ENCODE assay signal across 14 cellular contexts in the genomic region with DNA sequence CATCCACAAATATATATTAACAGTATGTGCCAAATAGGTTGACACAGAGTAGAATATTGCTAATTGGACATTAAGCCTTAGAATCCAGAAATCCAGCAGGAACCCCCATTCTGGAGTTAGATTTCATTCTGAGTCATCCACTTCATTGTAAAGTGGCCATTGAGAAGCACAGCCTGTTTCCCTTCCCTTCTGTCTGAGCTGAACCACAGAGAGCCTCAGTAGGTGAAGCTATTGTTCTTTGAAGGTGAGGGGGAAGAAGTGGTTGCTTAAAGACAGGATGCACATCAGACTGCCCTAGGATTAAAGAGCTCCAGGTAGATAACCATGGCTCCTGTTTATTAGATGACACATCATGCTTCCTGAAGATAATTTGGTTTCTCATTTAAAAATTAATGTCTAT. TPM values are rescaled to one million over a fixed set of nuclear protein-coding genes. Genes with fewer than 3 reads are reported as not detected.
A peak's percentile ranks its signal among the peaks of the same experiment; 100 is the strongest.
DNase-seq lines count a peak whose midpoint lies in the region; ATAC-seq, FAIRE-seq and TF ChIP-seq lines count a peak whose summit lies in the region.
"Had no signal": no experiment of that assay in that cellular context is flagged by ENCODE, and none has a peak within 500 bp of the region (broad histone marks: within the 10 kb centered on the region; RNA-seq: fewer than 3 reads in every experiment).

No MANE protein-coding gene starts in this region.

- FAIRE-seq in HepG2 (lab: Jason Lieb, UNC): no peak

- no peak overlapping the region for H3K9ac ChIP-seq in HepG2 (ENCODE audit: insufficient read depth, low read depth, low read length)

- BruUV-seq in HepG2 (replicated peaks; lab: Mats Ljungman, UMichigan): no TSS peak

- in situ Hi-C loops in HepG2 (cut with HindIII; ENCODE audit: extremely low pct_ligation_motif_present, low pct_unique_long_range_greater_than_20kb): no loop called here

- CTCF ChIA-PET in HepG2 (lab: Yijun Ruan, JAX; ENCODE audit: low intra/inter-chr PET ratio, low total read pairs): no interaction called here

- TF ChIP-seq RAD21 in Ishikawa (IDR thresholded peaks at IDR 0.05; ENCODE audit: low read depth): no peak
- TF ChIP-seq RAD21 in HepG2 (CRISPR knock-in tag; IDR thresholded peaks at IDR 0.05): no peak

- H3K27me3 ChIP-seq in psoas muscle (ENCODE audit: insufficient read depth in 3 of 3, low read length in 2 of 3) (no peaks in the 10 kb centered on the region), HepG2 (ENCODE audit: control insufficient read depth in 1 of 2, insufficient read depth in 2 of 2, low read length in 2 of 2) (no peaks in the 10 kb centered on the region)
- H3K27me3 ChIP-seq: cardiac muscle cell had no signal

- POLR2A ChIA-PET in HepG2 (lab: Yijun Ruan, JAX): no interaction called here

- TF ChIP-seq EP300 in Ishikawa (IDR thresholded peaks at IDR 0.05; ENCODE audit: borderline replicate concordance) (peak; percentile 38; the same call in 1 of the 2 replicates), HepG2 (IDR thresholded peaks at IDR 0.05; ENCODE audit: low read depth in 2 of 2, low read length in 2 of 2) (no peak), HepG2 (CRISPR knock-in tag; IDR thresholded peaks at IDR 0.05; ENCODE audit: borderline replicate concordance) (no peak)

- H2AFZ ChIP-seq in HepG2 (ENCODE audit: low read length): no peak overlapping the region

- no peaks in the 10 kb centered on the region for H3K79me2 ChIP-seq in HepG2 (ENCODE audit: insufficient read depth, low read length)

- peaks cover 0 to 6% of the 10 kb centered on the region in 2 donors for H3K36me3 ChIP-seq in psoas muscle (ENCODE audit: insufficient read depth in 1 of 2, low read depth in 1 of 2)
- H3K36me3 ChIP-seq in HepG2 (replicated peaks in 1 of 2; ENCODE audit: control insufficient read depth in 1 of 2, insufficient read depth in 2 of 2, low read length in 2 of 2): no peaks in the 10 kb centered on the region

- H3K27ac ChIP-seq in psoas muscle: no peak overlapping the region
- no peak overlapping the region for H3K27ac ChIP-seq in HepG2 (ENCODE audit: extremely low read length, insufficient read depth, low read length)
- H3K27ac ChIP-seq: cardiac muscle cell had no signal

- H3K9me3 Mint-ChIP-seq in activated T-helper 1 cell treated with anti-CD3 and anti-CD28 coated beads, Interleukin-12 subunit alpha, Interleukin-12 subunit beta, Interleukin-2, Interleukin-4 antibody, amounts not matched to agents 30 ng/mL and 10 ng/mL and 1 ng/mL, durations not matched to agents 14 hours and 24 hours and 36 hours: no peaks in the 10 kb centered on the region

- peaks cover 20% of the 10 kb centered on the region for H3K4me1 Mint-ChIP-seq in activated T-helper 1 cell treated with anti-CD3 and anti-CD28 coated beads, Interleukin-12 subunit alpha, Interleukin-12 subunit beta, Interleukin-2, Interleukin-4 antibody, amounts not matched to agents 30 ng/mL and 10 ng/mL and 1 ng/mL, durations not matched to agents 14 hours and 24 hours and 36 hours (ENCODE audit: low read depth)

- H3K4me3 ChIP-seq in psoas muscle: no peak overlapping the region
- H3K4me3 ChIP-seq in HepG2 (replicated peaks in 1 of 3; ENCODE audit: insufficient read depth in 1 of 3, low read depth in 2 of 3, low read length in 3 of 3): no peak overlapping the region
- H3K4me3 ChIP-seq: cardiac muscle cell had no signal

- peak; percentile 63 for ATAC-seq in GM19328 (IDR thresholded peaks at IDR 0.05; ENCODE audit: unreplicated experiment)
- ATAC-seq in psoas muscle: no peak
- no peak for ATAC-seq in HepG2
- ATAC-seq: Panc1 had no signal

- H3K4me3 Mint-ChIP-seq in activated T-helper 1 cell treated with anti-CD3 and anti-CD28 coated beads, Interleukin-12 subunit alpha, Interleukin-12 subunit beta, Interleukin-2, Interleukin-4 antibody, amounts not matched to agents 30 ng/mL and 10 ng/mL and 1 ng/mL, durations not matched to agents 14 hours and 24 hours and 36 hours: no peak overlapping the region

- no peaks in the 10 kb centered on the region for H4K20me1 ChIP-seq in HepG2 (ENCODE audit: insufficient read depth, low read length)

- no peaks in the 10 kb centered on the region for H3K27me3 Mint-ChIP-seq in activated T-helper 1 cell treated with anti-CD3 and anti-CD28 coated beads, Interleukin-12 subunit alpha, Interleukin-12 subunit beta, Interleukin-2, Interleukin-4 antibody, amounts not matched to agents 30 ng/mL and 10 ng/mL and 1 ng/mL, durations not matched to agents 14 hours and 24 hours and 36 hours (ENCODE audit: insufficient read depth)

- intact Hi-C loops in activated T-helper 1 cell treated with anti-CD3 and anti-CD28 coated beads, Interleukin-12 subunit alpha, Interleukin-12 subunit beta, Interleukin-2, Interleukin-4 antibody, amounts not matched to agents 30 ng/mL and 10 ng/mL and 1 ng/mL, durations not matched to agents 14 hours and 24 hours and 36 hours (cut with micrococcal nuclease): loop anchor here (2.0 kb wide), 2 partner anchors 56 to 194 kb away; a partner anchor contains a TSS
- intact Hi-C loops in psoas muscle (cut with DNase I) (no loop called here), HepG2 (cut with micrococcal nuclease; ENCODE audit: unreplicated experiment) (no loop called here)

- H3K9me3 ChIP-seq in psoas muscle (no peaks in the 10 kb centered on the region), HepG2 (ENCODE audit: low read length) (no peaks in the 10 kb centered on the region)

- no peak overlapping the region for H3K4me2 ChIP-seq in HepG2 (ENCODE audit: low read depth, low read length)

- no peaks in the 10 kb centered on the region for H3K4me1 ChIP-seq in psoas muscle
- no peaks in the 10 kb centered on the region for H3K4me1 ChIP-seq in HepG2 (ENCODE audit: insufficient read depth, low read length)

- TF ChIP-seq CTCF in psoas muscle (IDR thresholded peaks at IDR 0.05): no peak
- no peak for TF ChIP-seq CTCF in HepG2 (CRISPR knock-in tag; IDR thresholded peaks at IDR 0.05)

- no peak for DNase-seq in activated T-helper 1 cell treated with anti-CD3 and anti-CD28 coated beads, Interleukin-12 subunit alpha, Interleukin-12 subunit beta, Interleukin-2, Interleukin-4 antibody, amounts not matched to agents 30 ng/mL and 10 ng/mL and 1 ng/mL, durations not matched to agents 14 hours and 24 hours and 36 hours (ENCODE audit: low spot score)
- DNase-seq in kidney tubule cell (ENCODE audit: low spot score): peak; percentile 56
- DNase-seq in activated gamma-delta T cell (lab: John Stamatoyannopoulos, UW): no peak
- no peak for DNase-seq in psoas muscle
- DNase-seq in HepG2 (ENCODE audit: low spot score): no peak
- no peak for DNase-seq in HuH-7.5 (ENCODE audit: low spot score)
- DNase-seq: activated CD4-positive, alpha-beta T cell treated with anti-CD3 and anti-CD28 coated beads for 1 hour; glutamatergic neuron; NCI-H1092 treated with DMSO at 0.1 percent for 48 hours; stimulated activated CD4-positive, alpha-beta T cell treated with anti-CD3 and anti-CD28 coated beads, Interleukin-12 subunit alpha, Interleukin-12 subunit beta, amount 100 ng/mL, for 4 hours had no signal

- H3K27ac Mint-ChIP-seq in activated T-helper 1 cell treated with anti-CD3 and anti-CD28 coated beads, Interleukin-12 subunit alpha, Interleukin-12 subunit beta, Interleukin-2, Interleukin-4 antibody, amounts not matched to agents 30 ng/mL and 10 ng/mL and 1 ng/mL, durations not matched to agents 14 hours and 24 hours and 36 hours: peak overlapping the region; percentile 69

- H3K36me3 Mint-ChIP-seq in activated T-helper 1 cell treated with anti-CD3 and anti-CD28 coated beads, Interleukin-12 subunit alpha, Interleukin-12 subunit beta, Interleukin-2, Interleukin-4 antibody, amounts not matched to agents 30 ng/mL and 10 ng/mL and 1 ng/mL, durations not matched to agents 14 hours and 24 hours and 36 hours (ENCODE audit: low read depth): peaks cover 18% of the 10 kb centered on the region

- TF ChIP-seq POLR2A in HepG2 (IDR thresholded peaks at IDR 0.05; ENCODE audit: insufficient read depth in 1 of 2, low read depth in 2 of 2, low read length in 2 of 2): no peak

TF ChIP-seq in Ishikawa, 13 proteins besides CTCF, POLR2A, EP300 and RAD21 (continues in another document):
- peak; percentile 31; the same call in 1 of the 2 replicates for TF ChIP-seq TCF12 (IDR thresholded peaks at IDR 0.05; ENCODE audit: low read depth)

TF ChIP-seq in HepG2, 621 proteins besides CTCF, POLR2A, EP300 and RAD21 (continues in another document):
- TF ChIP-seq ZBTB42 (CRISPR knock-in tag; IDR thresholded peaks at IDR 0.05): no peak
- no peak for TF ChIP-seq PRMT3 (CRISPR knock-in tag; IDR thresholded peaks at IDR 0.05; ENCODE audit: borderline replicate concordance, low read depth)
- TF ChIP-seq MTF2 (CRISPR knock-in tag; IDR thresholded peaks at IDR 0.05; ENCODE audit: borderline replicate concordance): no peak

RNA-seq across cellular contexts. Expression of a gene that starts 30.6 kb away (rescaled TPM):
- total RNA-seq in activated T-helper 1 cell treated with anti-CD3 and anti-CD28 coated beads, Interleukin-12 subunit alpha, Interleukin-12 subunit beta, Interleukin-2, Interleukin-4 antibody, amounts not matched to agents 30 ng/mL and 10 ng/mL and 1 ng/mL, durations not matched to agents 14 hours and 24 hours and 36 hours: 0.34 and 0.52 TPM in 2 replicates
- under 1 TPM in 1 of 4 donors, not detected in 3; 0.14 TPM for total RNA-seq in psoas muscle
- polyA plus RNA-seq in psoas muscle: under 1 TPM in 1 of 3 donors, not detected in 2; 0.31 TPM
- not detected in 2 replicates for total RNA-seq in HepG2 (2016; rRNA removed; fragmentation: Illumina TruSeq; extraction: Trizol)
- total RNA-seq in HepG2 (2016; cell fraction: cytosol; rRNA removed; fragmentation: Illumina TruSeq; extraction: Trizol; ENCODE audit: low read depth): not detected in 2 replicates
- not detected in 2 replicates for total RNA-seq in HepG2 (2016; cell fraction: insoluble cytoplasmic fraction; rRNA removed; fragmentation: Illumina TruSeq; extraction: Trizol)
- not detected in 2 replicates for total RNA-seq in HepG2 (2016; cell fraction: membrane; rRNA removed; fragmentation: Illumina TruSeq; extraction: Trizol)
- total RNA-seq in HepG2 (2016; cell fraction: nucleus; rRNA removed; fragmentation: Illumina TruSeq; extraction: Trizol): not detected in 2 replicates
- polyA plus RNA-seq in HepG2 (2011; rRNA removed): 0.07 and 0.08 TPM in 2 replicates
- polyA plus RNA-seq in HepG2 (2011; cell fraction: cytosol; rRNA removed): not detected in 2 replicates
- polyA plus RNA-seq in HepG2 (2011; cell fraction: nucleus; rRNA removed): 0.14 TPM in 1 of 2 replicates, not detected in the other
- polyA plus RNA-seq in HepG2 (2012): not detected in 2 replicates
- polyA plus RNA-seq in HepG2 (2016; cell fraction: cytosol; fragmentation: Illumina TruSeq; extraction: Trizol; ENCODE audit: low read depth): not detected in 2 replicates
- not detected in 2 replicates for polyA plus RNA-seq in HepG2 (2016; cell fraction: insoluble cytoplasmic fraction; fragmentation: Illumina TruSeq; extraction: Trizol; ENCODE audit: low read depth)
- not detected in 2 replicates for polyA plus RNA-seq in HepG2 (2016; cell fraction: membrane; fragmentation: Illumina TruSeq; extraction: Trizol; ENCODE audit: low read depth)
- polyA plus RNA-seq in HepG2 (2016; cell fraction: nucleus; fragmentation: Illumina TruSeq; extraction: Trizol; ENCODE audit: insufficient read depth, low read depth): not detected in 2 replicates
- not detected in 2 replicates for polyA minus RNA-seq in HepG2 (2011; rRNA and poly(A)+ RNA removed; ENCODE audit: low replicate concordance)
- not detected in 2 replicates for polyA minus RNA-seq in HepG2 (2011; cell fraction: cytosol; rRNA and poly(A)+ RNA removed)
- polyA minus RNA-seq in HepG2 (2011; cell fraction: nucleus; rRNA and poly(A)+ RNA removed): 0.25 TPM in 1 of 2 replicates, not detected in the other
- polyA plus RNA-seq: cardiac muscle cell had no signal
